12 cellular contexts compared by ENCODE assay signal in the genomic region with DNA sequence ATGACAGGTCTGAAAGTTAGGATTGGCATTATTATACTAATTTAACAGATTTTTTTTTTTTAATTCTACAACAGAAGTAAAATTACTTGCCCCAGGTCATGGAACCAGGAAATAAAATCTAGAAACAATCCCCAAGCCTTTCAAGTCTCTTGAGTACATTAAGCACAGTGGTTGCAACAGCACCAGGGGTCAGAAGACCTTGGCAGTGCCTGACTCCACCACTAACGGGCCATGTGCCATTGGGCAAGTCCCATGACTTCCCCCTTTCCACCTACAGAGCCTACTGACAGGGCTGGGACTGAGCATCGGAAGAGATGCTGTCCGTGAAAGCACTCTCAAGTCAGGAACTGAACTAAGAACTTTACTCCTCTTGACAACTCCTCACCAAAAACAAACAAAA.
DNase-seq lines count a peak whose midpoint lies in the region; ATAC-seq, FAIRE-seq and TF ChIP-seq lines count a peak whose summit lies in the region.
"Had no signal": no experiment of that assay in that cellular context is flagged by ENCODE, and none has a peak within 500 bp of the region (broad histone marks: within the 10 kb centered on the region; RNA-seq: fewer than 3 reads in every experiment).

No MANE protein-coding gene starts in this region.

- H3K9me1 ChIP-seq in IMR-90 (ENCODE audit: insufficient read depth, low read length), result peaks cover 32% of the 10 kb centered on the region

- H2BK20ac ChIP-seq in IMR-90 (ENCODE audit: low read depth, low read length), result peak overlapping the region; percentile 97

- H3K27ac ChIP-seq in IMR-90 (ENCODE audit: insufficient read depth, low read length) (peak overlapping the region; percentile 72), adrenal gland (peak overlapping the region in 3 of 5 donors; percentile 51 to 86 (median 78)), smooth muscle cell (ENCODE audit: low read depth) (peak overlapping the region; percentile 94)

- peak overlapping the region; percentile 67 for H2BK120ac ChIP-seq in IMR-90 (ENCODE audit: low read depth, low read length)

- no peak for TF ChIP-seq POLR2A in IMR-90 (IDR thresholded peaks at IDR 0.05; ENCODE audit: low read depth, low read length)
- peak in 1 of 2 donors; percentile 26 for TF ChIP-seq POLR2A in adrenal gland (IDR thresholded peaks at IDR 0.05)

- H3K56ac ChIP-seq in IMR-90 (ENCODE audit: extremely low read depth, insufficient read depth, low read length), result no peak overlapping the region; the same call in 1 of the 2 replicates

- no peak overlapping the region for H3K27ac Mint-ChIP-seq in activated CD4-positive, alpha-beta memory T cell treated with anti-CD3 and anti-CD28 coated beads for 36 hours
- H3K27ac Mint-ChIP-seq: T-helper 17 cell had no signal

- peak overlapping the region; percentile 85 for H3K14ac ChIP-seq in IMR-90 (replicated peaks; ENCODE audit: low read depth, low read length)

- no peak overlapping the region for H2AFZ ChIP-seq in IMR-90 (replicated peaks; ENCODE audit: low read length, poor library complexity)
- H2AFZ ChIP-seq in smooth muscle cell (ENCODE audit: low read depth), result no peak overlapping the region

- POLR2A ChIA-PET in IMR-90 (lab: Charles Lee; ENCODE audit: unreplicated experiment), result interaction anchor here (0.6 kb wide), 1 partner anchor 96 kb away, joined by 4 read pairs; no protein-coding TSS in a partner anchor
- POLR2A ChIA-PET in activated CD4-positive, alpha-beta memory T cell treated with anti-CD3 and anti-CD28 coated beads for 36 hours (lab: Charles Lee), result no interaction called here

- no peak for DNase-seq in IMR-90
- DNase-seq in adrenal gland, result peak; percentile 49 to 92 (median 87)
- peak; percentile 72 for DNase-seq in left lobe of liver (ENCODE audit: low spot score)
- no peak for DNase-seq in smooth muscle cell (lab: John Stamatoyannopoulos, UW; ENCODE audit: unreplicated experiment)
- no peak for DNase-seq in activated CD4-positive, alpha-beta memory T cell treated with anti-CD3 and anti-CD28 coated beads for 36 hours
- DNase-seq in RCC 7860 (ENCODE audit: low spot score), result no peak
- no peak for DNase-seq in GM13976 (ENCODE audit: low spot score)
- DNase-seq: KBM-7, NCI-H510A treated with DMSO at 0.1 percent for 48 hours, T-helper 17 cell had no signal

- peaks cover 19% of the 10 kb centered on the region for H3K27me3 Mint-ChIP-seq in activated CD4-positive, alpha-beta memory T cell treated with anti-CD3 and anti-CD28 coated beads for 36 hours

- no peaks in the 10 kb centered on the region for H3K9me3 Mint-ChIP-seq in activated CD4-positive, alpha-beta memory T cell treated with anti-CD3 and anti-CD28 coated beads for 36 hours

- no peak overlapping the region for H3K4me3 Mint-ChIP-seq in activated CD4-positive, alpha-beta memory T cell treated with anti-CD3 and anti-CD28 coated beads for 36 hours
- H3K4me3 Mint-ChIP-seq: T-helper 17 cell had no signal

- H3K4me3 ChIP-seq in IMR-90 (ENCODE audit: insufficient read depth, low read depth, low read length) (no peak overlapping the region), adrenal gland (no peak overlapping the region), smooth muscle cell (no peak overlapping the region)

- no peak overlapping the region for H2AK9ac ChIP-seq in IMR-90 (replicated peaks; ENCODE audit: low read depth, low read length, poor library complexity)

- CTCF ChIA-PET in IMR-90 (lab: Yijun Ruan, JAX), result interaction anchor here (0.9 kb wide), 1 partner anchor 58 kb away, joined by 3 read pairs; no protein-coding TSS in a partner anchor
- CTCF ChIA-PET in activated CD4-positive, alpha-beta memory T cell treated with anti-CD3 and anti-CD28 coated beads for 36 hours (lab: Charles Lee), result interaction anchor here (0.6 to 2.7 kb wide), 5 partner anchors 15 to 325 kb away, joined by 3 to 9 read pairs (median 3); no protein-coding TSS in a partner anchor

- H3K36me3 Mint-ChIP-seq in activated CD4-positive, alpha-beta memory T cell treated with anti-CD3 and anti-CD28 coated beads for 36 hours, result no peaks in the 10 kb centered on the region

- H3K9ac ChIP-seq in IMR-90 (ENCODE audit: low read depth, low read length) (no peak overlapping the region), smooth muscle cell (ENCODE audit: low read depth) (no peak overlapping the region)

- H3K23ac ChIP-seq in IMR-90 (ENCODE audit: low read depth, low read length), result peak overlapping the region; percentile 88; the same call in 1 of the 2 replicates

- H2AK5ac ChIP-seq in IMR-90 (ENCODE audit: low read depth, low read length), result peak overlapping the region; percentile 79; the same call in 1 of the 2 replicates

- H3K27me3 ChIP-seq in IMR-90 (ENCODE audit: control insufficient read depth, insufficient read depth, low read length) (no peaks in the 10 kb centered on the region), adrenal gland (no peaks in the 10 kb centered on the region), smooth muscle cell (ENCODE audit: low read depth) (no peaks in the 10 kb centered on the region)

- peak overlapping the region; percentile 57 for H2BK5ac ChIP-seq in IMR-90 (ENCODE audit: low read depth, low read length, poor library complexity, severe bottlenecking)

- WGBS in IMR-90 (ENCODE audit: extremely low coverage in 2 of 2, insufficient read length in 1 of 2), 2 experiments, result no CpG with 5 or more reads among the region's 3 CpGs
- WGBS in adrenal gland, 4 donors, result 31 to 46% (median 39%) methylated on average over 3 of the region's 3 CpGs
- WGBS in smooth muscle cell (ENCODE audit: low lambda C conversion rate), result 74% methylated on average over 3 of the region's 3 CpGs

- peaks cover 38% of the 10 kb centered on the region for H3K4me1 ChIP-seq in IMR-90 (ENCODE audit: control insufficient read depth, insufficient read depth, low read length)
- peaks cover 53 to 66% of the 10 kb centered on the region in 2 donors for H3K4me1 ChIP-seq in adrenal gland (replicated peaks in 1 of 2)
- peaks cover 50% of the 10 kb centered on the region for H3K4me1 ChIP-seq in smooth muscle cell (ENCODE audit: low read depth)

- no peaks in the 10 kb centered on the region for H3K9me3 ChIP-seq in IMR-90 (ENCODE audit: control insufficient read depth, insufficient read depth, low read length)
- no peaks in the 10 kb centered on the region for H3K9me3 ChIP-seq in adrenal gland (replicated peaks in 1 of 3)
- H3K9me3 ChIP-seq in smooth muscle cell (replicated peaks; ENCODE audit: low read depth), result no peaks in the 10 kb centered on the region

- H2BK15ac ChIP-seq in IMR-90 (ENCODE audit: low read depth, low read length), result peak overlapping the region; percentile 95; the same call in 2 of the 3 replicates

- peaks cover 73% of the 10 kb centered on the region for H3K79me2 ChIP-seq in smooth muscle cell (ENCODE audit: low read depth)

- no peak overlapping the region for H3K4me2 ChIP-seq in IMR-90 (ENCODE audit: low read depth, low read length)
- peak overlapping the region; percentile 92 for H3K4me2 ChIP-seq in smooth muscle cell

- intact Hi-C loops in IMR-90 (cut with micrococcal nuclease) (loop anchor here (5.0 to 10.0 kb wide), 3 partner anchors 100 to 588 kb away; partner anchors contain the start of gene AKIP1), adrenal gland (cut with DNase I) (no loop called here)
- intact Hi-C loops in activated CD4-positive, alpha-beta memory T cell treated with anti-CD3 and anti-CD28 coated beads for 36 hours (cut with micrococcal nuclease), result loop anchor here (2.0 to 10.0 kb wide), 3 partner anchors 124 to 218 kb away; partner anchors contain the start of gene STK33

- ATAC-seq in IMR-90 (ENCODE audit: low read depth) (no peak), left lobe of liver (peak; percentile 69), GM18498 (IDR thresholded peaks at IDR 0.05; ENCODE audit: unreplicated experiment) (no peak)
- ATAC-seq: left colon, T-helper 17 cell had no signal

- TF ChIP-seq CTCF in IMR-90 (conservative IDR thresholded peaks at IDR 0.05; ENCODE audit: low read depth, low read length) (no peak), adrenal gland (IDR thresholded peaks at IDR 0.05) (peak in 4 of 6 experiments; percentile 4 to 38 (median 23)), smooth muscle cell (IDR thresholded peaks at IDR 0.05; ENCODE audit: borderline replicate concordance, insufficient read depth, poor library complexity, severe bottlenecking) (no peak), GM13976 (IDR thresholded peaks at IDR 0.05; ENCODE audit: borderline replicate concordance, control extremely low read depth, extremely low read depth, insufficient read depth, missing control alignments) (no peak)

- peak overlapping the region; percentile 78 to 79; a peak in 3 of 4 replicates for H4K8ac ChIP-seq in IMR-90 (ENCODE audit: low read depth in 2 of 2, low read length in 2 of 2)

- H3K4ac ChIP-seq in IMR-90 (ENCODE audit: low read depth, low read length), result peak overlapping the region; percentile 81

- in situ Hi-C loops in IMR-90 (cut with MboI; ENCODE audit: low sequenced_read_pairs) (no loop called here), GM13976 (cut with MboI; ENCODE audit: low sequenced_read_pairs, unreplicated experiment) (no loop called here)

- H3K4me1 Mint-ChIP-seq in activated CD4-positive, alpha-beta memory T cell treated with anti-CD3 and anti-CD28 coated beads for 36 hours (ENCODE audit: low read depth), result peaks cover 5% of the 10 kb centered on the region

- peak overlapping the region; percentile 0; the same call in 1 of the 2 replicates for H4K5ac ChIP-seq in IMR-90 (ENCODE audit: low read depth, low read length)

- peaks cover 33 to 85% of the 10 kb centered on the region in 2 experiments for H3K79me1 ChIP-seq in IMR-90 (ENCODE audit: low read depth in 1 of 2, low read length in 2 of 2)

- FAIRE-seq in RCC 7860 (lab: Jason Lieb, UNC), result no peak

- H4K20me1 ChIP-seq in IMR-90 (ENCODE audit: insufficient read depth, low read length) (peaks cover 5% of the 10 kb centered on the region), smooth muscle cell (ENCODE audit: low read depth) (peaks cover 9% of the 10 kb centered on the region)

- dilution Hi-C loops in IMR-90 (cut with HindIII; ENCODE audit: low sequenced_read_pairs, unreplicated experiment), result no loop called here

- H3K36me3 ChIP-seq in IMR-90 (ENCODE audit: control insufficient read depth, insufficient read depth, low read length) (no peaks in the 10 kb centered on the region), adrenal gland (replicated peaks in 1 of 2) (no peaks in the 10 kb centered on the region), smooth muscle cell (ENCODE audit: low read depth) (no peaks in the 10 kb centered on the region)

- peaks cover 68% of the 10 kb centered on the region for H3F3A ChIP-seq in smooth muscle cell (ENCODE audit: low read depth)

- peak overlapping the region; percentile 94 for H4K91ac ChIP-seq in IMR-90 (ENCODE audit: insufficient read depth, low read depth, low read length)

- TF ChIP-seq RAD21 in IMR-90 (IDR thresholded peaks at IDR 0.05; ENCODE audit: low read length), result no peak

- BruUV-seq in IMR-90 (replicated peaks; lab: Mats Ljungman, UMichigan), result no TSS peak

- H3K18ac ChIP-seq in IMR-90 (ENCODE audit: low read depth, low read length), result peak overlapping the region; percentile 39

TF ChIP-seq in IMR-90, 13 proteins besides CTCF, POLR2A, EP300 and RAD21 (continues in another document):
- no peak for TF ChIP-seq SMC3 (IDR thresholded peaks at IDR 0.05; ENCODE audit: low read depth, low read length)

Comparison
In these comparisons a context has a peak if more than half of its experiments do, and no peak if none do; other contexts are left out.
1. DNase-seq: peak in adrenal gland (7 of 7) and left lobe of liver (single experiment); none in IMR-90 (single experiment), smooth muscle cell (single experiment), activated CD4-positive, alpha-beta memory T cell treated with anti-CD3 and anti-CD28 coated beads for 36 hours (single experiment), RCC 7860 (single experiment) and GM13976 (single experiment).
2. CTCF ChIP-seq: peak in adrenal gland (4 of 6); none in IMR-90 (single experiment), smooth muscle cell (single experiment) and GM13976 (single experiment).
3. intact Hi-C loops: an anchor here in IMR-90 (5.0 to 10.0 kb wide) and activated CD4-positive, alpha-beta memory T cell treated with anti-CD3 and anti-CD28 coated beads for 36 hours (2.0 to 10.0 kb wide); none called in adrenal gland.
4. Peak in every context shown above with its lines, with median percentiles within 50 percentile points of each other: H3K27ac ChIP-seq.